Comparison of ENCODE assay signal across 14 cellular contexts in the genomic region with DNA sequence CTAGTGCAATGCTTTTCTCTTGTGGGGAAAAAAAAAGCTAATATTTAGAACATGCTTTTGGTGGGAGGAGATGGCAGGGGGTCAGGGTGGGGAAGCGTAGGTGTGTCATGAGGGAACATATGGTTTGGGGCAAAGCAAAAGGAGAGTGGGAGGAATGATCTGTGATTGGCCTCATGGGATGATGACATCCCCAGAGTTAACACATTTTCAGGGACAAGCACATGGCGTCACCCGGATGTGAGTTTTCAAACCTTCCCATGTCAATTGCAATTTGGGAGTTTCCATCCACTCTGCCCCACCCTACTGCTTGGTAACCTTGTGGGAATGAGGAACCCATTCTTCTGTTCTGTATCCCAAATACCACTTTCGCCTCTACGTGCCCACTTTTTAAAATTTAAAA.
DNase-seq lines count a peak whose midpoint lies in the region; ATAC-seq, FAIRE-seq and TF ChIP-seq lines count a peak whose summit lies in the region.
"Had no signal": no experiment of that assay in that cellular context is flagged by ENCODE, and none has a peak within 500 bp of the region (broad histone marks: within the 10 kb centered on the region; RNA-seq: fewer than 3 reads in every experiment).

No MANE protein-coding gene starts in this region.

- H3K4me2 ChIP-seq in K562 (ENCODE audit: insufficient read depth, low read length) (no peak overlapping the region), keratinocyte (ENCODE audit: control insufficient read depth, extremely low read depth, insufficient read depth, low read depth, low read length) (no peak overlapping the region)

- H3K36me3 ChIP-seq in K562 (ENCODE audit: control insufficient read depth, insufficient read depth, low read length) (no peaks in the 10 kb centered on the region), keratinocyte (ENCODE audit: control insufficient read depth in 2 of 2, extremely low read depth in 1 of 2, insufficient read depth in 2 of 2, low read length in 2 of 2) (no peaks in the 10 kb centered on the region), upper lobe of right lung (no peaks in the 10 kb centered on the region)

- no peak for TF ChIP-seq EP300 in K562 (IDR thresholded peaks at IDR 0.05; ENCODE audit: low read length)

- H4K20me1 ChIP-seq in K562 (replicated peaks; ENCODE audit: control insufficient read depth, insufficient read depth, low read length) (no peaks in the 10 kb centered on the region), keratinocyte (ENCODE audit: control insufficient read depth, extremely low read depth, insufficient read depth, low read length) (no peaks in the 10 kb centered on the region)

- POLR2A ChIA-PET in K562 (lab: Yijun Ruan, JAX), result no interaction called here

- dilution Hi-C loops in keratinocyte (cut with MboI; ENCODE audit: extremely low pct_ligation_motif_present, low sequenced_read_pairs), result no loop called here

- H3K79me2 ChIP-seq in K562 (ENCODE audit: control insufficient read depth, insufficient read depth, low read length) (no peaks in the 10 kb centered on the region), keratinocyte (ENCODE audit: control insufficient read depth, insufficient read depth, low read length) (no peaks in the 10 kb centered on the region)

- intact Hi-C loops in K562 (cut with micrococcal nuclease), result no loop called here
- intact Hi-C loops in upper lobe of right lung (cut with DNase I), result no loop called here

- H3K4me1 ChIP-seq in K562 (replicated peaks in 1 of 2; ENCODE audit: control insufficient read depth in 2 of 2, insufficient read depth in 2 of 2, low read length in 2 of 2) (no peaks in the 10 kb centered on the region), keratinocyte (ENCODE audit: control insufficient read depth, extremely low read depth, insufficient read depth, low read length) (no peaks in the 10 kb centered on the region), upper lobe of right lung (no peaks in the 10 kb centered on the region)

- no peak for TF ChIP-seq CTCF in K562 (IDR thresholded peaks at IDR 0.05 in 2 of 3, conservative IDR thresholded peaks at IDR 0.05 in 1 of 3; ENCODE audit: insufficient read depth in 2 of 3, low read depth in 1 of 3, low read length in 3 of 3)
- TF ChIP-seq CTCF in keratinocyte (optimal IDR thresholded peaks at IDR 0.05 in 1 of 3, IDR thresholded peaks at IDR 0.05 in 1 of 3, conservative IDR thresholded peaks at IDR 0.05 in 1 of 3; ENCODE audit: extremely low read depth in 1 of 3, insufficient read depth in 2 of 3, low read length in 3 of 3), result no peak
- TF ChIP-seq CTCF in upper lobe of right lung (IDR thresholded peaks at IDR 0.05), result no peak

- H3K27ac ChIP-seq in K562 (ENCODE audit: extremely low read depth, low read depth, low read length) (no peak overlapping the region), keratinocyte (ENCODE audit: control insufficient read depth, insufficient read depth, low read length) (no peak overlapping the region), upper lobe of right lung (no peak overlapping the region)

- H3K9me1 ChIP-seq in K562 (ENCODE audit: control insufficient read depth, insufficient read depth, low read length) (no peaks in the 10 kb centered on the region), keratinocyte (ENCODE audit: control insufficient read depth, extremely low read depth, insufficient read depth, low read length) (no peaks in the 10 kb centered on the region)

- no peak for TF ChIP-seq POLR2A in K562 (conservative IDR thresholded peaks at IDR 0.05)

- no peak overlapping the region for H3K9ac ChIP-seq in K562 (ENCODE audit: insufficient read depth in 1 of 2, low read depth in 2 of 2, low read length in 2 of 2)
- no peak overlapping the region for H3K9ac ChIP-seq in keratinocyte (ENCODE audit: control insufficient read depth, extremely low read depth, insufficient read depth, low read length)

- CTCF ChIA-PET in K562 (lab: Yijun Ruan, JAX; ENCODE audit: low intra/inter-chr PET ratio), result no interaction called here

- ATAC-seq in K562 (no peak), upper lobe of right lung (peak; percentile 84), HG03108 (IDR thresholded peaks at IDR 0.05; ENCODE audit: unreplicated experiment) (no peak), GM19328 (IDR thresholded peaks at IDR 0.05; ENCODE audit: unreplicated experiment) (no peak)
- ATAC-seq: GM12878 had no signal

- H3K9me3 ChIP-seq in K562 (replicated peaks; ENCODE audit: control insufficient read depth, insufficient read depth, low read depth, low read length) (no peaks in the 10 kb centered on the region), keratinocyte (ENCODE audit: control insufficient read depth, low read depth, low read length) (no peaks in the 10 kb centered on the region), upper lobe of right lung (no peaks in the 10 kb centered on the region)

- no peak overlapping the region for H2AFZ ChIP-seq in K562 (ENCODE audit: low read depth, low read length)
- no peak overlapping the region for H2AFZ ChIP-seq in keratinocyte (ENCODE audit: control insufficient read depth, low read length)

- 0% methylated on average over 5 of the region's 5 CpGs for WGBS in K562 (ENCODE audit: insufficient coverage, low coverage, missing lambda C conversion rate)

- peaks cover 0 to 7% of the 10 kb centered on the region in 2 experiments; a peak in 2 of 5 replicates for H3K27me3 ChIP-seq in K562 (ENCODE audit: control insufficient read depth in 2 of 2, insufficient read depth in 2 of 2, low read length in 2 of 2)
- no peaks in the 10 kb centered on the region for H3K27me3 ChIP-seq in keratinocyte (ENCODE audit: control insufficient read depth, extremely low read depth, insufficient read depth, low read length)
- H3K27me3 ChIP-seq in upper lobe of right lung, result no peaks in the 10 kb centered on the region

- in situ Hi-C loops in K562 (cut with MboI), result no loop called here

- no peak for TF ChIP-seq RAD21 in K562 (CRISPR knock-in tag; conservative IDR thresholded peaks at IDR 0.05 in 1 of 2, IDR thresholded peaks at IDR 0.05 in 1 of 2)

- DNase-seq in CD1c-positive myeloid dendritic cell (ENCODE audit: extremely low spot score) (peak; percentile 63), K562 (ENCODE audit: extremely low read depth in 1 of 4, low spot score in 3 of 4) (no peak), keratinocyte (ENCODE audit: low read depth, low spot score) (no peak), upper lobe of right lung (no peak), HuH-7 (ENCODE audit: low spot score) (no peak)
- DNase-seq: ACHN; CD4-positive, alpha-beta memory T cell; DMS79; GOT3; H9 had no signal

- H3K4me3 ChIP-seq in K562 (no peak overlapping the region), keratinocyte (ENCODE audit: control insufficient read depth in 2 of 3, extremely low read depth in 1 of 3, insufficient read depth in 2 of 3, low read depth in 1 of 3, low read length in 3 of 3) (no peak overlapping the region), upper lobe of right lung (no peak overlapping the region)
- H3K4me3 ChIP-seq: GM12878 had no signal

- BruUV-seq in K562 (replicated peaks; lab: Mats Ljungman, UMichigan), result no TSS peak

- FAIRE-seq in K562 (lab: Jason Lieb, UNC) (no peak), keratinocyte (lab: Jason Lieb, UNC) (peak; percentile 29)
- FAIRE-seq: GM12878, GM18507 had no signal

TF ChIP-seq in K562, 482 proteins besides CTCF, POLR2A, EP300 and RAD21:
- no peak for TF ChIP-seq LEF1 (IDR thresholded peaks at IDR 0.05)
- TF ChIP-seq, protein P1, sequence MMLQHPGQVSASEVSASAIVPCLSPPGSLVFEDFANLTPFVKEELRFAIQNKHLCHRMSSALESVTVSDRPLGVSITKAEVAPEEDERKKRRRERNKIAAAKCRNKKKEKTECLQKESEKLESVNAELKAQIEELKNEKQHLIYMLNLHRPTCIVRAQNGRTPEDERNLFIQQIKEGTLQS (IDR thresholded peaks at IDR 0.05), result peak; percentile 41; the same call in 1 of the 2 replicates
- TF ChIP-seq, protein P1 (CRISPR knock-in tag; conservative IDR thresholded peaks at IDR 0.05), result no peak
- TF ChIP-seq, protein P2, sequence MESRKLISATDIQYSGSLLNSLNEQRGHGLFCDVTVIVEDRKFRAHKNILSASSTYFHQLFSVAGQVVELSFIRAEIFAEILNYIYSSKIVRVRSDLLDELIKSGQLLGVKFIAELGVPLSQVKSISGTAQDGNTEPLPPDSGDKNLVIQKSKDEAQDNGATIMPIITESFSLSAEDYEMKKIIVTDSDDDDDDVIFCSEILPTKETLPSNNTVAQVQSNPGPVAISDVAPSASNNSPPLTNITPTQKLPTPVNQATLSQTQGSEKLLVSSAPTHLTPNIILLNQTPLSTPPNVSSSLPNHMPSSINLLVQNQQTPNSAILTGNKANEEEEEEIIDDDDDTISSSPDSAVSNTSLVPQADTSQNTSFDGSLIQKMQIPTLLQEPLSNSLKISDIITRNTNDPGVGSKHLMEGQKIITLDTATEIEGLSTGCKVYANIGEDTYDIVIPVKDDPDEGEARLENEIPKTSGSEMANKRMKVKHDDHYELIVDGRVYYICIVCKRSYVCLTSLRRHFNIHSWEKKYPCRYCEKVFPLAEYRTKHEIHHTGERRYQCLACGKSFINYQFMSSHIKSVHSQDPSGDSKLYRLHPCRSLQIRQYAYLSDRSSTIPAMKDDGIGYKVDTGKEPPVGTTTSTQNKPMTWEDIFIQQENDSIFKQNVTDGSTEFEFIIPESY (CRISPR knock-in tag; IDR thresholded peaks at IDR 0.05), result no peak
- TF ChIP-seq CEBPG (CRISPR knock-in tag; IDR thresholded peaks at IDR 0.05), result no peak
- TF ChIP-seq CEBPG (tag; conservative IDR thresholded peaks at IDR 0.05 in 1 of 2, IDR thresholded peaks at IDR 0.05 in 1 of 2), result peak in 1 of 2 experiments; percentile 73; a peak in 2 of 4 replicates
- no peak for TF ChIP-seq ZSCAN29 (IDR thresholded peaks at IDR 0.05)
TF ChIP-seq in K562: peak in this region for 2.
